ENCODE assay signal across 1 cellular context in the genomic region with DNA sequence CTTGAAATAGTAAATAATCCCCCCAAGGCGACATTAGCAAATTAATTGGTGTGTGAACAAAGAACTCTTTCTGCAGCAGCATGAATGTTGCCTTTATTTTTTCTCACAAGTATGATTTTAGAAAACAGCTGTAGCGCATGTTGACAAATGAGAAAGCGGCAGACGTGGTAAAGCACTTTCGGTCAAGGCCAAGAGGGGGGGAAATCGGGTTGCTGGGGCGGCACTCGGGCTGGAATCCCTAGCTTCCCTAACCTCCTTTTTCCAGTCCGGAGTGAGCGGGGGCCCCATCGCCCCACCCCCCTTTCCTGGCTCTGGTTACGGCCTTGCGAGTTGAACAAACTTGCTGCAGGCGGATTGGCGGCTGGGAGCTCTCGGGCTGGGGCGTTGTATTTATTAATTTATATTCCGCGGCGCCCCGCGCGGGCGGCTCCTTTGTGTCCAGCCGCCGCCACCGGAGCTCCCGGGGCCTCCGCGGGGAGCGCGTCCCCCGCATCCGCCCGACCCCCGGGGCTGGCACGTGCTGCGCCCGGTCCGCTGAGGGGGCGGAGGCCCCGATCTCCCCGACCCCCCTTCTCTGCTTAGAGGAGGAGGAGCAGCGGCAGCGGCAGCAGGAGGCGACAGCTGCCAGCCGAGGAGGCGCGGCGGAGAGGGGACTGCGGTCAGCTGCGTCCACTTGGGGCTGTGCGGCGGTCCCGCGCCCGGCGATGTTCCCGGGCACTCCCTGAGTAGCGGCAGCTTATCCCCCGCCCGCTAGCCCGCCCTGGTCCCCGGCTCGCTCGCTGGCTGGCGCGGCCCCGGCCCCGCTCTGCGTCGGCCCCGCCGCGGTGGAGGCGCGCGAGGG.
TF ChIP-seq lines count a peak whose summit lies in the region.

A gene with protein sequence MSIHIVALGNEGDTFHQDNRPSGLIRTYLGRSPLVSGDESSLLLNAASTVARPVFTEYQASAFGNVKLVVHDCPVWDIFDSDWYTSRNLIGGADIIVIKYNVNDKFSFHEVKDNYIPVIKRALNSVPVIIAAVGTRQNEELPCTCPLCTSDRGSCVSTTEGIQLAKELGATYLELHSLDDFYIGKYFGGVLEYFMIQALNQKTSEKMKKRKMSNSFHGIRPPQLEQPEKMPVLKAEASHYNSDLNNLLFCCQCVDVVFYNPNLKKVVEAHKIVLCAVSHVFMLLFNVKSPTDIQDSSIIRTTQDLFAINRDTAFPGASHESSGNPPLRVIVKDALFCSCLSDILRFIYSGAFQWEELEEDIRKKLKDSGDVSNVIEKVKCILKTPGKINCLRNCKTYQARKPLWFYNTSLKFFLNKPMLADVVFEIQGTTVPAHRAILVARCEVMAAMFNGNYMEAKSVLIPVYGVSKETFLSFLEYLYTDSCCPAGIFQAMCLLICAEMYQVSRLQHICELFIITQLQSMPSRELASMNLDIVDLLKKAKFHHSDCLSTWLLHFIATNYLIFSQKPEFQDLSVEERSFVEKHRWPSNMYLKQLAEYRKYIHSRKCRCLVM (plus strand): TSS at position 607 of the 841 bp plus-strand sequence. CDS start 347 bp downstream, outside the sequence.

TF ChIP-seq in HEK293, 187 proteins besides CTCF, POLR2A, EP300 and RAD21 (continued from another document):
- peak; percentile 65 for TF ChIP-seq EGR2 (tag by site-specific recombination; IDR thresholded peaks at IDR 0.05; ENCODE audit: low read depth)
- peak; percentile 55; the same call in 1 of the 2 replicates for TF ChIP-seq ZNF2 (tag by site-specific recombination; IDR thresholded peaks at IDR 0.05)
